10 cellular contexts compared by ENCODE assay signal in genomic region chr3:16374047-16375019, GRCh38.
DNase-seq lines count a peak whose midpoint lies in the region; ATAC-seq lines count a peak whose summit lies in the region.
"Had no signal": no experiment of that assay in that cellular context is flagged by ENCODE, and none has a peak within 500 bp of the region (broad histone marks: within the 10 kb centered on the region; RNA-seq: fewer than 3 reads in every experiment).

No MANE protein-coding gene starts in this region.

- no peaks in the 10 kb centered on the region for H3K27me3 ChIP-seq in naive thymus-derived CD4-positive, alpha-beta T cell (ENCODE audit: control insufficient read depth in 2 of 2, insufficient read depth in 2 of 2, low read length in 2 of 2)

- POLR2A ChIA-PET in naive thymus-derived CD4-positive, alpha-beta T cell (lab: Charles Lee) = interaction anchor here (1.1 to 2.7 kb wide), 2 partner anchors 23 to 85 kb away, joined by 3 to 6 read pairs; no protein-coding TSS in a partner anchor

- peaks cover 0 to 12% (median 0%) of the 10 kb centered on the region in 3 experiments for H3K36me3 ChIP-seq in naive thymus-derived CD4-positive, alpha-beta T cell (ENCODE audit: control insufficient read depth in 2 of 3, insufficient read depth in 3 of 3, low read length in 3 of 3)

- H3K9me3 Mint-ChIP-seq in activated T-helper 2 cell treated with anti-CD3 and anti-CD28 coated beads, Interferon-gamma antibody, Interleukin-2, Interleukin-4, amounts not matched to agents 10 μg/mL and 5 μg/mL and 100 μg/mL, durations not matched to agents 14 hours and 24 hours and 36 hours = peaks cover 16% of the 10 kb centered on the region
- H3K9me3 Mint-ChIP-seq in naive thymus-derived CD4-positive, alpha-beta T cell = peaks cover 0 to 13% (median 0%) of the 10 kb centered on the region in 11 donors

- no peak overlapping the region for H3K4me3 ChIP-seq in naive thymus-derived CD4-positive, alpha-beta T cell (ENCODE audit: low read length)

- peaks cover 93% of the 10 kb centered on the region for H3K36me3 Mint-ChIP-seq in activated T-helper 2 cell treated with anti-CD3 and anti-CD28 coated beads, Interferon-gamma antibody, Interleukin-2, Interleukin-4, amounts not matched to agents 10 μg/mL and 5 μg/mL and 100 μg/mL, durations not matched to agents 14 hours and 24 hours and 36 hours (ENCODE audit: low read depth)
- H3K36me3 Mint-ChIP-seq in naive thymus-derived CD4-positive, alpha-beta T cell = peaks cover 0 to 67% (median 30%) of the 10 kb centered on the region in 5 donors

- no peaks in the 10 kb centered on the region for H3K27me3 Mint-ChIP-seq in activated T-helper 2 cell treated with anti-CD3 and anti-CD28 coated beads, Interferon-gamma antibody, Interleukin-2, Interleukin-4, amounts not matched to agents 10 μg/mL and 5 μg/mL and 100 μg/mL, durations not matched to agents 14 hours and 24 hours and 36 hours (ENCODE audit: low read depth)
- no peaks in the 10 kb centered on the region for H3K27me3 Mint-ChIP-seq in naive thymus-derived CD4-positive, alpha-beta T cell

- intact Hi-C loops in activated T-helper 2 cell treated with anti-CD3 and anti-CD28 coated beads, Interferon-gamma antibody, Interleukin-2, Interleukin-4, amounts not matched to agents 10 μg/mL and 5 μg/mL and 100 μg/mL, durations not matched to agents 14 hours and 24 hours and 36 hours (cut with micrococcal nuclease) = loop anchor here (5.0 kb wide), 2 partner anchors 72 to 93 kb away; no protein-coding TSS in a partner anchor
- intact Hi-C loops in naive thymus-derived CD4-positive, alpha-beta T cell (cut with micrococcal nuclease) = loop anchor here (2.0 to 10.0 kb wide), 5 partner anchors 14 to 770 kb away; partner anchors contain the start of genes BTD (in 1 of the 2) and HACL1 (in 1 of the 2)

- peak overlapping the region; percentile 56 for H3K27ac ChIP-seq in naive thymus-derived CD4-positive, alpha-beta T cell (ENCODE audit: low read depth, low read length)

- H3K4me3 Mint-ChIP-seq in activated T-helper 2 cell treated with anti-CD3 and anti-CD28 coated beads, Interferon-gamma antibody, Interleukin-2, Interleukin-4, amounts not matched to agents 10 μg/mL and 5 μg/mL and 100 μg/mL, durations not matched to agents 14 hours and 24 hours and 36 hours (ENCODE audit: low read depth) = no peak overlapping the region
- H3K4me3 Mint-ChIP-seq in naive thymus-derived CD4-positive, alpha-beta T cell = peak overlapping the region; percentile 25 to 85 (median 77)

- no peak for DNase-seq in activated T-helper 2 cell treated with anti-CD3 and anti-CD28 coated beads, Interferon-gamma antibody, Interleukin-2, Interleukin-4, amounts not matched to agents 10 μg/mL and 5 μg/mL and 100 μg/mL, durations not matched to agents 14 hours and 24 hours and 36 hours (ENCODE audit: low spot score)
- peak in 7 of 9 donors; percentile 24 to 46 (median 31) for DNase-seq in naive thymus-derived CD4-positive, alpha-beta T cell
- DNase-seq in NCI-H2227 (lab: John Stamatoyannopoulos, UW; ENCODE audit: unreplicated experiment) = no peak
- no peak for DNase-seq in dedifferentiated amniotic fluid mesenchymal stem cell (ENCODE audit: extremely low spot score)
- no peak for DNase-seq in NOMO-1 treated with dmso at 0.1 percent for 144 hours (lab: John Stamatoyannopoulos, UW; ENCODE audit: unreplicated experiment)
- DNase-seq in superior temporal gyrus (ENCODE audit: extremely low spot score) = no peak
- DNase-seq: left cardiac atrium, NCI-H2107 had no signal

- H3K4me1 Mint-ChIP-seq in activated T-helper 2 cell treated with anti-CD3 and anti-CD28 coated beads, Interferon-gamma antibody, Interleukin-2, Interleukin-4, amounts not matched to agents 10 μg/mL and 5 μg/mL and 100 μg/mL, durations not matched to agents 14 hours and 24 hours and 36 hours (ENCODE audit: low read depth) = peaks cover 90% of the 10 kb centered on the region
- H3K4me1 Mint-ChIP-seq in naive thymus-derived CD4-positive, alpha-beta T cell = peaks cover 52 to 100% (median 96%) of the 10 kb centered on the region in 7 donors

- peaks cover 28 to 60% of the 10 kb centered on the region in 2 donors for H3K4me1 ChIP-seq in naive thymus-derived CD4-positive, alpha-beta T cell (ENCODE audit: control insufficient read depth in 2 of 2, insufficient read depth in 2 of 2, low read length in 2 of 2)

- CTCF ChIA-PET in naive thymus-derived CD4-positive, alpha-beta T cell (lab: Charles Lee) = interaction anchor here (1.2 kb wide), 1 partner anchor 137 kb away, joined by 5 read pairs; no protein-coding TSS in a partner anchor

- ATAC-seq in GM18502 (IDR thresholded peaks at IDR 0.05; ENCODE audit: poor library complexity, unreplicated experiment) = peak; percentile 29
- peak; percentile 27 for ATAC-seq in HG02571 (IDR thresholded peaks at IDR 0.05; ENCODE audit: unreplicated experiment)
- peak; percentile 43 for ATAC-seq in naive thymus-derived CD4-positive, alpha-beta T cell

- no peaks in the 10 kb centered on the region for H3K9me3 ChIP-seq in naive thymus-derived CD4-positive, alpha-beta T cell (ENCODE audit: control insufficient read depth in 2 of 3, low read length in 3 of 3)

- peak overlapping the region; percentile 82 for H3K27ac Mint-ChIP-seq in activated T-helper 2 cell treated with anti-CD3 and anti-CD28 coated beads, Interferon-gamma antibody, Interleukin-2, Interleukin-4, amounts not matched to agents 10 μg/mL and 5 μg/mL and 100 μg/mL, durations not matched to agents 14 hours and 24 hours and 36 hours
- H3K27ac Mint-ChIP-seq in naive thymus-derived CD4-positive, alpha-beta T cell = peak overlapping the region; percentile 76 to 96 (median 88)

Comparison
In these comparisons a context has a peak if more than half of its experiments do, and no peak if none do; other contexts are left out.
1. DNase-seq: peak in naive thymus-derived CD4-positive, alpha-beta T cell (7 of 9); none in activated T-helper 2 cell treated with anti-CD3 and anti-CD28 coated beads, Interferon-gamma antibody, Interleukin-2, Interleukin-4, amounts not matched to agents 10 μg/mL and 5 μg/mL and 100 μg/mL, durations not matched to agents 14 hours and 24 hours and 36 hours (single experiment), NCI-H2227 (single experiment), dedifferentiated amniotic fluid mesenchymal stem cell (single experiment), NOMO-1 treated with dmso at 0.1 percent for 144 hours (single experiment) and superior temporal gyrus (single experiment).
2. Peak in every context shown above with its lines, with median percentiles within 50 percentile points of each other: ATAC-seq.